In the genomic region with DNA sequence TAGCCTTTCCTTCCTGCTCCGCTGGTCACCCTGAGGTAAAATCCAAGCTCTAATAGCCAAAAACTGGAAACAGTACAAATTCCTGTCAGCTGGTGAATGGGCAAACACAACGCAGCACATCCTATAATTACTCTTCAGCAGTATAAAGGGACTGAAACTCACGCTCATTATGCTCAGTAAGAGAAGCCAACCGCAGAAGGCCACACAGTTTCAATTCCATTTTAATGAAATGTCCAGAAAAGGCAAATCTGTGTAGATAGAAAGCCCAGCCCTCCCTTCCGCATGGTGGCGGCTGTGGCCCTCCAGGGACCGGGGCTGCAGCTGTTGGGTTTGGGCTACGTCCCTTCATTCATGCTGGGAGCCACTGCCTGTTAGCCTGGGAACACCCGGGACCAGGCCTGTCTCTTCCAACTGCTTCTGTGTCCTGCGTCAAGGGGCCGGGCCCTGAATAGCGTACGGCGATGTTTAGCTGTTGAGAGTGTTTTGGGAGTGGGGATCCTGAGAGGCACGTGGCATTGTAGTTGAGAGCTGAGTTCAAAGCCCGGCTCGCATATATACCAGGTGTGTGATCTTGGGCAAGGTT, we compare ENCODE assay signal across 8 cellular contexts. TPM values are rescaled to one million over a fixed set of nuclear protein-coding genes. Genes with fewer than 3 reads are reported as not detected.
DNase-seq lines count a peak whose midpoint lies in the region; ATAC-seq and TF ChIP-seq lines count a peak whose summit lies in the region.

No MANE protein-coding gene starts in this region.

- intact Hi-C loops in Right ventricle myocardium superior (cut with DNase I) (no loop called here), Calu3 (cut with micrococcal nuclease; ENCODE audit: unreplicated experiment) (no loop called here)

- peak; percentile 55 for ATAC-seq in GM21528 (IDR thresholded peaks at IDR 0.05; ENCODE audit: low FRiP score, unreplicated experiment)
- peak; percentile 90 for ATAC-seq in Right ventricle myocardium superior (ENCODE audit: poor library complexity)

- no peaks in the 10 kb centered on the region for H3K4me1 Mint-ChIP-seq in Calu3 (ENCODE audit: low read depth, unreplicated experiment)

- peak overlapping the region; percentile 52 for H3K4me3 ChIP-seq in GM06990 (replicated peaks; ENCODE audit: low read depth, low read length)
- no peak overlapping the region for H3K4me3 ChIP-seq in KMS-11 (IDR thresholded peaks at IDR 0.05; ENCODE audit: insufficient read depth, low read depth, low read length)

- no TSS peak for BruUV-seq in Calu3 (replicated peaks; lab: Mats Ljungman, UMichigan)

- peak; percentile 83 for DNase-seq in GM06990 (ENCODE audit: extremely low read depth, insufficient read length)
- peak; percentile 74 for DNase-seq in Right ventricle myocardium superior
- no peak for DNase-seq in NCI-H2196 treated with DMSO at 0.1 percent for 48 hours (lab: John Stamatoyannopoulos, UW; ENCODE audit: unreplicated experiment)
- no peak for DNase-seq in activated T-cell treated with anti-CD3 and anti-CD28 coated beads, Interleukin-2, amount 50 U/mL, for 1 hour
- DNase-seq in LoVo (ENCODE audit: low spot score) = no peak
- no peak for DNase-seq in Calu3

- H3K36me3 Mint-ChIP-seq in Calu3 (ENCODE audit: insufficient read depth, unreplicated experiment) = peaks cover 30% of the 10 kb centered on the region

- TF ChIP-seq CTCF in GM06990 (IDR thresholded peaks at IDR 0.05; ENCODE audit: insufficient read depth, low read length, poor library complexity, severe bottlenecking) = peak; percentile 27
- no peak for TF ChIP-seq CTCF in KMS-11 (conservative IDR thresholded peaks at IDR 0.05; ENCODE audit: low read depth, low read length)
- no peak for TF ChIP-seq CTCF in Calu3 (IDR thresholded peaks at IDR 0.05; ENCODE audit: unreplicated experiment)

- peaks cover 60% of the 10 kb centered on the region for H3K79me2 ChIP-seq in KMS-11 (ENCODE audit: insufficient read depth, low read depth)

- CTCF ChIA-PET in Calu3 (lab: Charles Lee) = interaction anchor here (1.1 kb wide), 1 partner anchor 17 kb away, joined by 11 read pairs; no protein-coding TSS in a partner anchor

- peak overlapping the region; percentile 70; the same call in 1 of the 2 replicates for H3K9ac ChIP-seq in KMS-11

- H3K4me2 ChIP-seq in KMS-11 = peak overlapping the region; percentile 99

- H3K27ac ChIP-seq in KMS-11 = peak overlapping the region; percentile 93

- no peaks in the 10 kb centered on the region for H3K27me3 ChIP-seq in GM06990 (replicated peaks; ENCODE audit: control insufficient read depth, insufficient read depth, low read length)
- H3K27me3 ChIP-seq in KMS-11 (ENCODE audit: insufficient read depth, low read depth) = no peaks in the 10 kb centered on the region

- no peaks in the 10 kb centered on the region for H3K27me3 Mint-ChIP-seq in Calu3 (ENCODE audit: unreplicated experiment)

- H3K36me3 ChIP-seq in GM06990 (ENCODE audit: control insufficient read depth, insufficient read depth, low read length) (peaks cover 5% of the 10 kb centered on the region), KMS-11 (ENCODE audit: insufficient read depth) (no peaks in the 10 kb centered on the region)

- no peaks in the 10 kb centered on the region for H3K9me3 Mint-ChIP-seq in Calu3 (ENCODE audit: low read depth, unreplicated experiment)

- H3K4me3 Mint-ChIP-seq in Calu3 (ENCODE audit: low read depth, unreplicated experiment) = no peak overlapping the region

- 0 out of 2 replicates have a peak overlapping the region, but pooled peaks have one; percentile 11 for H2AFZ ChIP-seq in KMS-11 (ENCODE audit: low read depth)

- H4K20me1 ChIP-seq in KMS-11 (ENCODE audit: insufficient read depth) = no peaks in the 10 kb centered on the region

- no peak overlapping the region for H3K27ac Mint-ChIP-seq in Calu3 (ENCODE audit: unreplicated experiment)

- peaks cover 84% of the 10 kb centered on the region for H3K4me1 ChIP-seq in KMS-11 (ENCODE audit: low read depth, poor library complexity, severe bottlenecking)

RNA-seq across cellular contexts. Expression of gene NKPD1, which starts 23.5 kb away (rescaled TPM):
- total RNA-seq in Right ventricle myocardium superior = not detected
- 0.64 TPM in 2 replicates for total RNA-seq in Calu3 (2022)

RNA-seq across cellular contexts. Expression of gene TRAPPC6A, which starts 40.8 kb away (rescaled TPM):
- total RNA-seq in Right ventricle myocardium superior (15.0 TPM), Calu3 (2022) (55.7 and 57.0 TPM in 2 replicates)

RNA-seq across cellular contexts. Expression of gene BLOC1S3, which starts 41.3 kb away (rescaled TPM):
- 3.6 TPM for total RNA-seq in Right ventricle myocardium superior
- total RNA-seq in Calu3 (2022) = 22.7 and 25.2 TPM in 2 replicates

RNA-seq across cellular contexts. Expression of gene PPP1R37, which starts 44.3 kb away (rescaled TPM):
- total RNA-seq in Right ventricle myocardium superior = 13.7 TPM
- total RNA-seq in Calu3 (2022) = 45.7 and 59.7 TPM in 2 replicates

RNA-seq across cellular contexts. Expression of gene GEMIN7, which starts 58.2 kb away (rescaled TPM):
- total RNA-seq in Right ventricle myocardium superior (14.7 TPM), Calu3 (2022) (36.0 and 42.0 TPM in 2 replicates)

Comparison
In these comparisons a context has a peak if more than half of its experiments do, and no peak if none do; other contexts are left out.
1. DNase-seq: peak in GM06990 (single experiment) and Right ventricle myocardium superior (single experiment); none in NCI-H2196 treated with DMSO at 0.1 percent for 48 hours (single experiment), activated T-cell treated with anti-CD3 and anti-CD28 coated beads, Interleukin-2, amount 50 U/mL, for 1 hour (single experiment), LoVo (single experiment) and Calu3 (single experiment).